Comparison of ENCODE assay signal across 1 cellular context in the genomic region with DNA sequence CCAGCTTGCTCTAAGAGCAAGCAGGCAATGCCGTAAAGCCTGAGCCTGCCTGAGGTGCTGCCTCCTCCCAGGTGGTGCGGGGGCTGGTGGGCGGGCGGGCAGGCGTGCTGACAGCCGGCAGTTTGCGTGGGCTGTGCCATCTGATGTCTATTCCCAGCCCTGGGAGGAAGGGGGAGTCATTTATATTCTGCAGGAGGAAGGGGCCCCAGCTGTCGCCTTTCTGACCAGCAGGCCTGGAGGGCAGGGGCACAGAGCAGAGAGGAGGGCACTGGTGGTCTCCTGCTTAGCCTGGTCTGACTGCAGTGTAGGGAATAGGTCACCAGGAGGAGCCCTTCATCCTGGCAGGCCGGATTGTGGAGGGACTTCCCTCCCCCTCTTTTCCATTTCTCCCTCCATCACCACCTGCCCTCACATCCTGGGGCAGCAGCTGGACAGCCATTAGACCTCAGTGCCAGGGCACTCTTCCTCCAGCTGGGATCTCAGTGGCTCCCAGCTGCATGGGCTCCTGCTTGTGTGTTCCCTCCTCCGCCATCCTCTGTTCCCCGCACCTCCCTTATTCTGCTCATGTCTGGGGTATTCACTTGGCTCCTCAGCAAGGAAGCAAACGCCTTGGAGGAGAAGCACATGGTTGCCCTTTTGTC.
TF ChIP-seq lines count a peak whose summit lies in the region.

No MANE protein-coding gene starts in this region.

TF ChIP-seq in HepG2, 621 proteins besides CTCF, POLR2A, EP300 and RAD21:
- peak; percentile 68; the same call in 1 of the 2 replicates for TF ChIP-seq SMC3 (IDR thresholded peaks at IDR 0.05; ENCODE audit: low read length)
- TF ChIP-seq STAG1 (CRISPR knock-in tag; IDR thresholded peaks at IDR 0.05): peak; percentile 43
- TF ChIP-seq, protein P1, sequence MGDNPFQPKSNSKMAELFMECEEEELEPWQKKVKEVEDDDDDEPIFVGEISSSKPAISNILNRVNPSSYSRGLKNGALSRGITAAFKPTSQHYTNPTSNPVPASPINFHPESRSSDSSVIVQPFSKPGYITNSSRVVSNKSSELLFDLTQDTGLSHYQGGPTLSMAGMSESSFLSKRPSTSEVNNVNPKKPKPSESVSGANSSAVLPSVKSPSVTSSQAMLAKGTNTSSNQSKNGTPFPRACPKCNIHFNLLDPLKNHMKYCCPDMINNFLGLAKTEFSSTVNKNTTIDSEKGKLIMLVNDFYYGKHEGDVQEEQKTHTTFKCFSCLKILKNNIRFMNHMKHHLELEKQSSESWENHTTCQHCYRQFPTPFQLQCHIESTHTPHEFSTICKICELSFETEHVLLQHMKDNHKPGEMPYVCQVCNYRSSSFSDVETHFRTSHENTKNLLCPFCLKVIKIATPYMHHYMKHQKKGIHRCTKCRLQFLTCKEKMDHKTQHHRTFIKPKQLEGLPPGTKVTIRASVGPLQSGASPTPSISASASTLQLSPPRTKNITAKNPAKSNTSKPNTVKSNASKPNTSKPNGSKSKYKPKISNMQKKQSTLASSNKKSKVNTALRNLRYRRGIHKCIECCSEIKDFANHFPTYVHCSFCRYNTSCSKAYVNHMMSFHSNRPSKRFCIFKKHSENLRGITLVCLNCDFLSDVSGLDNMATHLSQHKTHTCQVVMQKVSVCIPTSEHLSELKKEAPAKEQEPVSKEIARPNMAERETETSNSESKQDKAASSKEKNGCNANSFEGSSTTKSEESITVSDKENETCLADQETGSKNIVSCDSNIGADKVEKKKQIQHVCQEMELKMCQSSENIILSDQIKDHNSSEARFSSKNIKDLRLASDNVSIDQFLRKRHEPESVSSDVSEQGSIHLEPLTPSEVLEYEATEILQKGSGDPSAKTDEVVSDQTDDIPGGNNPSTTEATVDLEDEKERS (CRISPR knock-in tag; IDR thresholded peaks at IDR 0.05): no peak
TF ChIP-seq in HepG2: peak in this region for 2.
